ENCODE assay signal across 13 cellular contexts in the genomic region with DNA sequence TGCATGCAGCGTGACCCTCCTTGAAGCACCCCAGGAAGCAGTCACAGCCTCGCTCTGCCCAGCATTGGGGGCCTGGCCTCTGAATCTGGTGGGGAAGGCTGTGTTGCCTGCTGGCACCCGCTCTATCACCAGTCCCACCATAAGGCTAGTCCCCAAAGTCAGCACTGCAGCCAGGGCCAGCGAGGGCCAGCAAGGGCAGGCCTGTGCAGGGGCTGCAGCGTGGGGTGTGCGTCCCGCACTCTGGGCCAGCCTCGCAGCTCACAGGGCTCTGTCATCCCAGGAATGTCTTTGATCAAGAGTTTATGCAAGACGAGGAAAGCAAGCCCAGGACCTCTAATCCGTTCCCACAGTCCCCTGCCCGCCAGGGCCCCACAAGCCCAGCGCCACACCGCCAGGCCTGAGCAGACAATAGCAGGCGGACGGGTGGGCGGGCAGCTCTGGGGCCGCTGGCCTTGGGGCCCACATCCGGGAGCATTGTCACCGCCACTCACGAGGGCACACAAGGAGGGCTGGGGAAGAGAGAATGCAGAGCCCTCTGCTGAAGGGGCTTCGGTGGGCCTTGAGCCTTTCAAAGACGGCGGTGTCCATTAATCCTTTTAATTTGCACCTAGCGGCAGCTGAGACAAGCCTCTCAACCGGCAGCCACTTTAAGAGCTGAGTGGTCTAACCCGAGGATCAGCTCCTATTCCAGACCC. TPM values are rescaled to one million over a fixed set of nuclear protein-coding genes. Genes with fewer than 3 reads are reported as not detected.
DNase-seq lines count a peak whose midpoint lies in the region; ATAC-seq and TF ChIP-seq lines count a peak whose summit lies in the region.
"Had no signal": no experiment of that assay in that cellular context is flagged by ENCODE, and none has a peak within 500 bp of the region (broad histone marks: within the 10 kb centered on the region; RNA-seq: fewer than 3 reads in every experiment).

No MANE protein-coding gene starts in this region.

- H2AFZ ChIP-seq in GM23248, result no peak overlapping the region
- H2AFZ ChIP-seq in neuronal stem cell (ENCODE audit: low read length), result peak overlapping the region; percentile 87

- DNase-seq in GM23248 (peak; percentile 35), NT2/D1 (ENCODE audit: low read depth, low spot score) (peak; percentile 87), glutamatergic neuron (peak; percentile 11), neuronal stem cell (ENCODE audit: low spot score) (peak; percentile 90), HUDEP-2 (lab: John Stamatoyannopoulos, UW; ENCODE audit: unreplicated experiment in 76 of 76) (no peak)
- DNase-seq in stimulated activated CD4-positive, alpha-beta T cell treated with anti-CD3 and anti-CD28 coated beads, Interleukin-2, amount 100 ng/mL, for 24 hours, result no peak
- DNase-seq: activated gamma-delta T cell, erythroblast, T-helper 1 cell had no signal

- H3K9me3 ChIP-seq in GM23248 (ENCODE audit: low read depth), result no peaks in the 10 kb centered on the region
- no peaks in the 10 kb centered on the region for H3K9me3 ChIP-seq in NT2/D1 (ENCODE audit: insufficient read depth, low read length)
- no peaks in the 10 kb centered on the region for H3K9me3 ChIP-seq in neuronal stem cell (replicated peaks in 1 of 2; ENCODE audit: control insufficient read depth in 2 of 2, insufficient read depth in 1 of 2, low read depth in 1 of 2, low read length in 2 of 2)

- no peaks in the 10 kb centered on the region for H3K79me1 ChIP-seq in neuronal stem cell (ENCODE audit: low read depth, low read length)

- H2BK15ac ChIP-seq in neuronal stem cell (ENCODE audit: low read length), result peak overlapping the region; percentile 98

- H3K36me3 Mint-ChIP-seq in glutamatergic neuron (ENCODE audit: unreplicated experiment), result no peaks in the 10 kb centered on the region

- H2BK5ac ChIP-seq in neuronal stem cell (ENCODE audit: low read length), result peak overlapping the region; percentile 97

- H3K79me2 ChIP-seq in GM23248 (ENCODE audit: insufficient read depth), result no peaks in the 10 kb centered on the region

- H3K9me3 Mint-ChIP-seq in glutamatergic neuron (ENCODE audit: unreplicated experiment), result peaks cover 2% of the 10 kb centered on the region
- H3K9me3 Mint-ChIP-seq: CD8-positive, alpha-beta memory T cell had no signal

- peak overlapping the region; percentile 98 for H4K8ac ChIP-seq in neuronal stem cell (ENCODE audit: low read depth, low read length)

- no peak overlapping the region for H3K4me3 ChIP-seq in GM23248
- no peak overlapping the region for H3K4me3 ChIP-seq in NT2/D1 (ENCODE audit: insufficient read length, low read depth)
- no peak overlapping the region for H3K4me3 ChIP-seq in neuronal stem cell (ENCODE audit: low read length in 2 of 2)

- H3K14ac ChIP-seq in neuronal stem cell (ENCODE audit: low read length), result peak overlapping the region; percentile 91

- peaks cover 37% of the 10 kb centered on the region for H3F3A ChIP-seq in GM23248 (ENCODE audit: insufficient read depth)

- H4K91ac ChIP-seq in neuronal stem cell (ENCODE audit: low read depth, low read length, poor library complexity), result peak overlapping the region; percentile 97

- H2BK120ac ChIP-seq in neuronal stem cell (ENCODE audit: low read depth, low read length), result peak overlapping the region; percentile 100

- no peak overlapping the region for H3K4me2 ChIP-seq in GM23248 (ENCODE audit: unreplicated experiment)
- H3K4me2 ChIP-seq in neuronal stem cell (ENCODE audit: insufficient read depth, low read length, poor library complexity, severe bottlenecking), result peak overlapping the region; percentile 32

- H3K4ac ChIP-seq in neuronal stem cell (ENCODE audit: low read length), result peak overlapping the region; percentile 99

- no peak overlapping the region for H3K4me3 Mint-ChIP-seq in glutamatergic neuron (ENCODE audit: unreplicated experiment)
- H3K4me3 Mint-ChIP-seq: CD8-positive, alpha-beta memory T cell had no signal

- 50 to 57% methylated on average over 26 of the region's 26 CpGs for WGBS in GM23248 (ENCODE audit: low coverage in 1 of 2, low lambda C conversion rate in 2 of 2, missing lambda C conversion rate in 2 of 2), 2 experiments
- no CpG with 5 or more reads among the region's 26 CpGs for WGBS in neuronal stem cell (ENCODE audit: extremely low coverage in 2 of 2, insufficient read length in 2 of 2, insufficient replicate concordance in 1 of 2), 2 donors

- H3K36me3 ChIP-seq in GM23248 (ENCODE audit: low read depth) (peaks cover 14% of the 10 kb centered on the region), NT2/D1 (ENCODE audit: insufficient read depth, insufficient read length, low read length) (peaks cover 32% of the 10 kb centered on the region), neuronal stem cell (replicated peaks in 1 of 2; ENCODE audit: control insufficient read depth in 2 of 2, insufficient read depth in 2 of 2, low read length in 2 of 2) (peaks cover 4% of the 10 kb centered on the region in 2 donors)

- peak overlapping the region; percentile 100 for H2AK5ac ChIP-seq in neuronal stem cell (ENCODE audit: low read depth, low read length)

- H3K23ac ChIP-seq in neuronal stem cell (ENCODE audit: low read depth, low read length, poor library complexity), result no peak overlapping the region

- 0 out of 2 replicates have a peak, but pooled peaks cover under 1% of the 10 kb centered on the region for H4K20me1 ChIP-seq in GM23248 (ENCODE audit: insufficient read depth)

- H3K27ac ChIP-seq in GM23248 (no peak overlapping the region), neuronal stem cell (replicated peaks; ENCODE audit: low read length) (peak overlapping the region; percentile 95)

- H3K4me1 ChIP-seq in GM23248 (ENCODE audit: insufficient read depth) (no peaks in the 10 kb centered on the region), NT2/D1 (ENCODE audit: insufficient read depth, insufficient read length) (peaks cover 29% of the 10 kb centered on the region), neuronal stem cell (ENCODE audit: control insufficient read depth in 2 of 2, insufficient read depth in 1 of 2, low read depth in 1 of 2, low read length in 2 of 2) (peaks cover 20 to 34% of the 10 kb centered on the region in 2 donors)

- H3K27ac Mint-ChIP-seq in glutamatergic neuron (ENCODE audit: unreplicated experiment), result no peak overlapping the region
- H3K27ac Mint-ChIP-seq: CD8-positive, alpha-beta memory T cell had no signal

- H3K9ac ChIP-seq in GM23248 (no peak overlapping the region), NT2/D1 (ENCODE audit: insufficient read length, low read depth) (peak overlapping the region; percentile 68), neuronal stem cell (ENCODE audit: low read depth, low read length, poor library complexity) (peak overlapping the region; percentile 88)

- peak overlapping the region; percentile 99 for H3K18ac ChIP-seq in neuronal stem cell (ENCODE audit: low read length)

- H2BK12ac ChIP-seq in neuronal stem cell (ENCODE audit: low read length), result peak overlapping the region; percentile 48

- no peaks in the 10 kb centered on the region for H3K9me2 ChIP-seq in GM23248 (ENCODE audit: insufficient read depth)

- H3K27me3 Mint-ChIP-seq in glutamatergic neuron (ENCODE audit: unreplicated experiment), result peaks cover 7% of the 10 kb centered on the region
- H3K27me3 Mint-ChIP-seq: CD8-positive, alpha-beta memory T cell had no signal

- TF ChIP-seq CTCF in glutamatergic neuron (IDR thresholded peaks at IDR 0.05; ENCODE audit: partially characterized antibody, unreplicated experiment), result no peak

- no peaks in the 10 kb centered on the region for H3K27me3 ChIP-seq in GM23248 (replicated peaks; ENCODE audit: insufficient read depth)
- no peaks in the 10 kb centered on the region for H3K27me3 ChIP-seq in NT2/D1 (ENCODE audit: insufficient read depth, insufficient read length)
- H3K27me3 ChIP-seq in neuronal stem cell (ENCODE audit: control insufficient read depth in 3 of 3, insufficient read depth in 3 of 3, low read depth in 1 of 3, low read length in 3 of 3), result no peaks in the 10 kb centered on the region

- ATAC-seq in HG02973 (IDR thresholded peaks at IDR 0.05; ENCODE audit: unreplicated experiment), result no peak
- ATAC-seq in GM21717 (IDR thresholded peaks at IDR 0.05; ENCODE audit: unreplicated experiment), result no peak

- in situ Hi-C loops in GM23248 (cut with MboI), result loop anchor here (5.0 kb wide), 1 partner anchor 551 kb away; no protein-coding TSS in a partner anchor

- peaks cover 2% of the 10 kb centered on the region for H3K4me1 Mint-ChIP-seq in glutamatergic neuron (ENCODE audit: low read depth, unreplicated experiment)
- H3K4me1 Mint-ChIP-seq: CD8-positive, alpha-beta memory T cell had no signal

RNA-seq across cellular contexts. Expression of a gene that starts 17.1 kb away (rescaled TPM):
- 20.6 and 37.3 TPM in 2 replicates for total RNA-seq in GM23248 (2014; rRNA removed; shearing (Covaris generic))
- 25.5 and 26.2 TPM in 2 replicates for polyA plus RNA-seq in GM23248 (2016; fragmentation: Nextera tagmentation; extraction: Ambion mirVana)
- total RNA-seq in glutamatergic neuron (ENCODE audit: unreplicated experiment), result 38.1 TPM
- 13.6 TPM for polyA plus RNA-seq in neuronal stem cell (2013, experiment 1 of 2)
- 13.3 TPM for polyA plus RNA-seq in neuronal stem cell (2013, experiment 2 of 2)

RNA-seq across cellular contexts. Expression of a gene that starts 17.1 kb away (rescaled TPM):
- total RNA-seq in GM23248 (2014; rRNA removed; shearing (Covaris generic)), result 684 and 695 TPM in 2 replicates
- 1,097 and 1,184 TPM in 2 replicates for polyA plus RNA-seq in GM23248 (2016; fragmentation: Nextera tagmentation; extraction: Ambion mirVana)
- 36.1 TPM for total RNA-seq in glutamatergic neuron (ENCODE audit: unreplicated experiment)
- 56.5 TPM for polyA plus RNA-seq in neuronal stem cell (2013, experiment 1 of 2)
- polyA plus RNA-seq in neuronal stem cell (2013, experiment 2 of 2), result 57.8 TPM

RNA-seq across cellular contexts. Expression of a gene that starts 45.8 kb away (rescaled TPM):
- total RNA-seq in GM23248 (2014; rRNA removed; shearing (Covaris generic)), result not detected in 2 replicates
- polyA plus RNA-seq in GM23248 (2016; fragmentation: Nextera tagmentation; extraction: Ambion mirVana), result not detected in 2 replicates
- total RNA-seq in glutamatergic neuron (ENCODE audit: unreplicated experiment), result 5.1 TPM
- 0.20 TPM for polyA plus RNA-seq in neuronal stem cell (2013, experiment 1 of 2)
- 0.15 TPM for polyA plus RNA-seq in neuronal stem cell (2013, experiment 2 of 2)
- total RNA-seq: cardiac septum; CD8-positive, alpha-beta memory T cell had no signal
- polyA plus RNA-seq: CD8-positive, alpha-beta memory T cell had no signal

Comparison
In these comparisons a context has a peak if more than half of its experiments do, and no peak if none do; other contexts are left out.
1. DNase-seq: peak in GM23248 (single experiment), NT2/D1 (single experiment), glutamatergic neuron (single experiment) and neuronal stem cell (single experiment); none in stimulated activated CD4-positive, alpha-beta T cell treated with anti-CD3 and anti-CD28 coated beads, Interleukin-2, amount 100 ng/mL, for 24 hours (0 of 2) and HUDEP-2 (0 of 76).
2. RNA of a gene that starts 17.1 kb away (total RNA-seq): 684 to 695 TPM in GM23248; 36.1 TPM in glutamatergic neuron (single experiment); every median in the first group is over 10 times any median in the second.